Comparison of ENCODE assay signal across 8 cellular contexts in the genomic region with DNA sequence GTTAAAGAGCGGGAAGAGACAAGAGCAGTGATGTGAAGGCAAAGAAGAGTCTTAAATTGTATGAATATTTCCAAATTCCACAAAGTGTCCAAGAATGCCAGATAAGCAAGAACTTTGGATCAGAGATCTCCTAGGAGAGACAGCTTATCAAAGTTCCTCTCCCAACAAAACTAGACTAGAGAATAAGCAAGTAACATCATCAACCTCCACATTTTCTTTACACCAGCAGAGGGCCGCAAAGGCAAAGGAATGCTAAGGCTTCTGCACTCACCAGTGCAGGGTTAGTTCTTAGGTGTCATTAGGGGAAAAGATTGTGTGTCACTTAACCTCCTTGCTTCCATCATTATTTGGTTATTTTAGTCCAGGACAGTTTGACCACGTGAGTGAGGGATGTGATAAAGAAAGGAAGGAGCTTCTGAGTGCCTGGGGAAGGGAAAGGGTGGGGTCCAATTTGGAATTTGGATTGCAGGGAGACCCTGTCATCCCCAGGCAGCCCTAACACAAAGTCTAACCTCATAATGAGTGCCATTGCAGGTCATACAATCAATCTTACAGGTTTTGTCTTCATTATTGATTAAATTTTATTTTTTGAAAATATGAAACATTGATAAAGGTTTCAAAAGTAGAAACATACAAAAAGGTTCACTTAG. TPM values are rescaled to one million over a fixed set of nuclear protein-coding genes. Genes with fewer than 3 reads are reported as not detected.
DNase-seq lines count a peak whose midpoint lies in the region; ATAC-seq and TF ChIP-seq lines count a peak whose summit lies in the region.

No MANE protein-coding gene starts in this region.

- H4K91ac ChIP-seq in trophoblast cell (ENCODE audit: low read depth, low read length) = no peak overlapping the region

- no peaks in the 10 kb centered on the region for H3K79me1 ChIP-seq in trophoblast cell (ENCODE audit: low read length)

- H3K4me2 ChIP-seq in DOHH2 (ENCODE audit: low read length) (no peak overlapping the region), trophoblast cell (ENCODE audit: low read length) (no peak overlapping the region)

- peak; percentile 84 for ATAC-seq in GM21528 (IDR thresholded peaks at IDR 0.05; ENCODE audit: low FRiP score, unreplicated experiment)

- H3K4me3 ChIP-seq in DOHH2 (ENCODE audit: low read length) (no peak overlapping the region), trophoblast cell (ENCODE audit: low read depth, low read length) (no peak overlapping the region), vagina (no peak overlapping the region)

- WGBS in trophoblast cell (ENCODE audit: extremely low coverage, insufficient coverage, insufficient read length) = no CpG with 5 or more reads among the region's 3 CpGs

- no peaks in the 10 kb centered on the region for H3K9me2 ChIP-seq in DOHH2 (replicated peaks; ENCODE audit: control insufficient read depth, low read length)

- no peak overlapping the region for H2BK5ac ChIP-seq in trophoblast cell (ENCODE audit: low read depth, low read length, poor library complexity)

- TF ChIP-seq CTCF in DOHH2 (IDR thresholded peaks at IDR 0.05; ENCODE audit: low read depth, low read length, poor library complexity, severe bottlenecking) = peak; percentile 80
- peak; percentile 44 to 59 (median 58) for TF ChIP-seq CTCF in vagina (IDR thresholded peaks at IDR 0.05)

- H3F3A ChIP-seq in DOHH2 (ENCODE audit: control insufficient read depth, insufficient read depth) = peaks cover 6% of the 10 kb centered on the region; the same call in 1 of the 2 replicates

- no peak overlapping the region for H3K18ac ChIP-seq in trophoblast cell (ENCODE audit: low read length)

- H3K4me1 ChIP-seq in DOHH2 (ENCODE audit: control insufficient read depth, low read length) (peaks cover 6% of the 10 kb centered on the region), trophoblast cell (ENCODE audit: control insufficient read depth in 1 of 2, insufficient read depth in 2 of 2, low read length in 2 of 2) (no peaks in the 10 kb centered on the region), vagina (no peaks in the 10 kb centered on the region)

- H3K36me3 ChIP-seq in DOHH2 (ENCODE audit: control insufficient read depth, low read length) (no peaks in the 10 kb centered on the region), trophoblast cell (ENCODE audit: control insufficient read depth in 1 of 2, insufficient read depth in 2 of 2, low read length in 2 of 2) (no peaks in the 10 kb centered on the region), vagina (no peaks in the 10 kb centered on the region)

- no peak overlapping the region for H2AFZ ChIP-seq in trophoblast cell (ENCODE audit: insufficient read depth, low read length, poor library complexity)

- no peaks in the 10 kb centered on the region for H4K20me1 ChIP-seq in DOHH2 (ENCODE audit: control insufficient read depth, insufficient read depth, low read depth, low read length)

- no peak overlapping the region for H2BK12ac ChIP-seq in trophoblast cell (ENCODE audit: low read length)

- no peak overlapping the region for H3K4ac ChIP-seq in trophoblast cell (ENCODE audit: low read depth, low read length)

- H3K9ac ChIP-seq in trophoblast cell (ENCODE audit: low read length) = no peak overlapping the region

- intact Hi-C loops in vagina (cut with DNase I) = no loop called here

- H3K79me2 ChIP-seq in DOHH2 (ENCODE audit: control insufficient read depth, low read length) (no peaks in the 10 kb centered on the region), trophoblast cell (ENCODE audit: control insufficient read depth, insufficient read depth, low read length, poor library complexity) (no peaks in the 10 kb centered on the region)

- TF ChIP-seq POLR2A in vagina (IDR thresholded peaks at IDR 0.05) = no peak

- no peak overlapping the region for H3K14ac ChIP-seq in trophoblast cell (ENCODE audit: low read length)

- H3K27me3 ChIP-seq in DOHH2 (ENCODE audit: control insufficient read depth, low read length) = no peaks in the 10 kb centered on the region
- no peaks in the 10 kb centered on the region for H3K27me3 ChIP-seq in trophoblast cell (ENCODE audit: insufficient read depth, low read length)
- H3K27me3 ChIP-seq in vagina = no peaks in the 10 kb centered on the region

- H3K9me3 ChIP-seq in DOHH2 (ENCODE audit: control insufficient read depth, insufficient read depth, low read length) = no peaks in the 10 kb centered on the region
- H3K9me3 ChIP-seq in trophoblast cell (ENCODE audit: insufficient read depth, low read depth, low read length) = no peaks in the 10 kb centered on the region
- no peaks in the 10 kb centered on the region for H3K9me3 ChIP-seq in vagina

- DNase-seq in KG1 (lab: John Stamatoyannopoulos, UW) (peak; percentile 33), SIG-M5 (lab: John Stamatoyannopoulos, UW) (peak; percentile 31), germinal center (ENCODE audit: low spot score) (peak; percentile 73), trophoblast cell (peak; percentile 66 to 86), vagina (ENCODE audit: extremely low spot score in 2 of 2) (no peak)
- DNase-seq in activated naive CD4-positive, alpha-beta T cell treated with Interleukin-2 at 50 U/mL for 16 hours = peak; percentile 60

- H3K23ac ChIP-seq in trophoblast cell (ENCODE audit: low read length) = no peak overlapping the region

- H2BK120ac ChIP-seq in trophoblast cell (ENCODE audit: insufficient read depth, low read length, poor library complexity) = no peak overlapping the region

- H2AK5ac ChIP-seq in trophoblast cell (ENCODE audit: low read length) = no peak overlapping the region

- H3K27ac ChIP-seq in DOHH2 (ENCODE audit: low read depth, low read length) (no peak overlapping the region), trophoblast cell (ENCODE audit: low read depth, low read length) (no peak overlapping the region), vagina (no peak overlapping the region)

- no peak overlapping the region for H4K8ac ChIP-seq in trophoblast cell (ENCODE audit: low read depth, low read length)

- no peak overlapping the region for H4K12ac ChIP-seq in trophoblast cell (ENCODE audit: low read depth, low read length)

RNA-seq across cellular contexts. Expression of gene CMTM6, which starts 7.5 kb away (rescaled TPM):
- polyA plus RNA-seq in trophoblast cell (2013) = 43.3 and 44.3 TPM in 2 replicates
- 28.0 TPM for total RNA-seq in vagina

Comparison
In these comparisons a context has a peak if more than half of its experiments do, and no peak if none do; other contexts are left out.
1. DNase-seq: peak in KG1 (single experiment), SIG-M5 (single experiment), activated naive CD4-positive, alpha-beta T cell treated with Interleukin-2 at 50 U/mL for 16 hours (single experiment), germinal center (single experiment) and trophoblast cell (2 of 2); none in vagina (0 of 2).